8 cellular contexts compared by ENCODE assay signal in the genomic region with DNA sequence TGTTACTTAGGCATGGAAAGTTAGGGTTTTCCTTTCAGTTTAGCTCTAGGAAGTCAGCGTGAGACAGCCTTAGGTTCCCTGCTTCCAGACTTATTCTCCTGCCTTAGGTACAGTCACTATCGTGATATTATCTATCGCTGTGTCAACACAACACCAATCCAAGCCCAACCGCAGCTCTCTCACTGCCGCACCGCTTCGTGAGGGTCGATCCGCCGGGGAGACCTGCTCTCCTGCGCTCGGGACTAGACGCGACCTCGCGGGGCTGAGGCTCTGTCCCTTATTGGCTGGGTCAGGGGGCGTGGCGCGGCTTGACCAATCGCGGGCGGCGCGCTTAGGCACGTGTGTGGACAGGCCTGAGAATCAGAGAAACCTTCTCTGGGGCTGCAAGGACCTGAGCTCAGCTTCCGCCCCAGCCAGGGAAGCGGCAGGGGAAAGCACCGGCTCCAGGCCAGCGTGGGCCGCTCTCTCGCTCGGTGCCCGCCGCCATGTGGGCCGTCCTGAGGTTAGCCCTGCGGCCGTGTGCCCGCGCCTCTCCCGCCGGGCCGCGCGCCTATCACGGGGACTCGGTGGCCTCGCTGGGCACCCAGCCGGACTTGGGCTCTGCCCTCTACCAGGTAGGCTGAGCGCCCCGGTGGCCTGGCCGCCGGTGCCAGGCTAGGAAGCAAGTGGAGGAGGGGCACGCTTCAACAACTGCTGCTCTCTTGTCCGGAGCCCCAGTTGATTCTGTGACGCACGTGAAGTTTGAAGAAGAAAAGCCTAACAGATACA. TPM values are rescaled to one million over a fixed set of nuclear protein-coding genes. Genes with fewer than 3 reads are reported as not detected.
DNase-seq lines count a peak whose midpoint lies in the region; ATAC-seq and TF ChIP-seq lines count a peak whose summit lies in the region.

A gene (plus strand): TSS at position 400 of the 768 bp plus-strand sequence. CDS start 86 bp downstream, at position 486.

- no peaks in the 10 kb centered on the region for H3K36me3 ChIP-seq in mucosa of descending colon (ENCODE audit: low read depth)

- ATAC-seq in GM21576 (IDR thresholded peaks at IDR 0.05; ENCODE audit: unreplicated experiment) (peak; percentile 98), mucosa of descending colon (peak; percentile 100)

- H3K36me3 Mint-ChIP-seq in IgD-negative memory B cell, result no peaks in the 10 kb centered on the region

- peak within 1 kb of the TSS; percentile 73 for H3K27ac ChIP-seq in epithelial cell of prostate

- peak within 1 kb of the TSS; percentile 87 to 99 (median 96) for H3K4me3 Mint-ChIP-seq in IgD-negative memory B cell

- H3K4me1 Mint-ChIP-seq in IgD-negative memory B cell, result peaks cover 18 to 28% (median 26%) of the 10 kb centered on the region in 3 donors

- H3K4me1 ChIP-seq in mucosa of descending colon (ENCODE audit: low read depth), result peaks cover 8% of the 10 kb centered on the region

- DNase-seq in DMS153 (lab: John Stamatoyannopoulos, UW) (peak; percentile 86), OCI-M2 (lab: John Stamatoyannopoulos, UW; ENCODE audit: unreplicated experiment) (peak; percentile 83), activated T-cell treated with anti-CD3 and anti-CD28 coated beads for 48 hours (ENCODE audit: low read depth) (peak; percentile 96), epithelial cell of prostate (ENCODE audit: low read depth, low spot score) (peak; percentile 83), mucosa of descending colon (peak; percentile 98 to 99 (median 99))
- peak; percentile 93 for DNase-seq in stimulated activated CD8-positive, alpha-beta memory T cell treated with anti-CD3 and anti-CD28 coated beads, Interleukin-4, amount 100 ng/mL, for 1 hour (ENCODE audit: low read depth in 2 of 2, low spot score in 1 of 2)

- no peaks in the 10 kb centered on the region for H3K9me3 ChIP-seq in mucosa of descending colon

- H3K4me3 ChIP-seq in mucosa of descending colon, result peak within 1 kb of the TSS; percentile 65

- peaks cover 2% of the 10 kb centered on the region for H3K27me3 Mint-ChIP-seq in IgD-negative memory B cell

- H3K27ac Mint-ChIP-seq in IgD-negative memory B cell, result peak within 1 kb of the TSS; percentile 82 to 100 (median 93)

- H3K9me3 Mint-ChIP-seq in IgD-negative memory B cell, result no peaks in the 10 kb centered on the region

- no peak for TF ChIP-seq CTCF in mucosa of descending colon (IDR thresholded peaks at IDR 0.05)

- intact Hi-C loops in mucosa of descending colon (cut with DNase I, micrococcal nuclease), result no loop called here

RNA-seq across cellular contexts. Expression of the gene that starts here (rescaled TPM):
- 33.2 TPM for polyA plus RNA-seq in IgD-negative memory B cell
- total RNA-seq in mucosa of descending colon, result 10 to 100 TPM; 32.3 to 63.8 (median 54.0) TPM

Comparison
In these comparisons a context has a peak if more than half of its experiments do, and no peak if none do; other contexts are left out.
1. Peak in every context shown above with its lines: DNase-seq, ATAC-seq, H3K4me3 ChIP-seq and H3K27ac ChIP-seq.